Comparison of ENCODE assay signal across 33 cellular contexts in genomic region chr2:217740178-217740577, GRCh38.
A peak's percentile ranks its signal among the peaks of the same experiment; 100 is the strongest.
DNase-seq lines count a peak whose midpoint lies in the region; ATAC-seq lines count a peak whose summit lies in the region.
"Had no signal": no experiment of that assay in that cellular context is flagged by ENCODE, and none has a peak within 500 bp of the region (broad histone marks: within the 10 kb centered on the region; RNA-seq: fewer than 3 reads in every experiment).

No MANE protein-coding gene starts in this region.

- no peaks in the 10 kb centered on the region for H3K36me3 Mint-ChIP-seq in dendritic cell treated with granulocyte-macrophage colony-stimulating factor and Interleukin-4, amounts not matched to agents 40 ng/mL and 50 ng/mL, for 4 days (ENCODE audit: low read depth)
- H3K36me3 Mint-ChIP-seq: natural killer cell treated with Interleukin-12 subunit alpha and Interleukin-12 subunit beta and Interleukin-15 and Interleukin-18, amount 100 ng/mL, for 72 hours; stimulated activated effector memory CD8-positive, alpha-beta T cell treated with anti-CD3 and anti-CD28 coated beads, Interleukin-12 subunit alpha, Interleukin-12 subunit beta, amount 100 ng/mL, for 72 hours had no signal

- H3K27me3 ChIP-seq in subcutaneous abdominal adipose tissue (ENCODE audit: control insufficient read depth in 5 of 5, insufficient read depth in 4 of 5, low read length in 5 of 5): no peaks in the 10 kb centered on the region
- H3K27me3 ChIP-seq: adrenal gland, hepatocyte, left lung had no signal

- ATAC-seq in GM18858 (IDR thresholded peaks at IDR 0.05; ENCODE audit: unreplicated experiment): no peak
- ATAC-seq: A549; left lung; natural killer cell treated with Interleukin-12 subunit alpha and Interleukin-12 subunit beta and Interleukin-15 and Interleukin-18, amount 100 ng/mL, for 72 hours; PC-3; stimulated activated effector memory CD8-positive, alpha-beta T cell treated with anti-CD3 and anti-CD28 coated beads, Interleukin-12 subunit alpha, Interleukin-12 subunit beta, amount 100 ng/mL, for 72 hours had no signal

- H3K4me3 Mint-ChIP-seq in dendritic cell treated with granulocyte-macrophage colony-stimulating factor and Interleukin-4, amounts not matched to agents 40 ng/mL and 50 ng/mL, for 4 days: no peak overlapping the region
- H3K4me3 Mint-ChIP-seq: activated CD4-positive, alpha-beta T cell treated with anti-CD3 and anti-CD28 coated beads, Interleukin-2, amount 10 ng/mL, durations not matched to agents 7 days and 5 days; activated naive CD4-positive, alpha-beta T cell treated with anti-CD3 and anti-CD28 coated beads for 36 hours; activated T-helper 1 cell treated with anti-CD3 and anti-CD28 coated beads, Interleukin-12 subunit alpha, Interleukin-12 subunit beta, Interleukin-2, Interleukin-4 antibody, amounts not matched to agents 30 ng/mL and 10 ng/mL and 1 ng/mL, durations not matched to agents 14 hours and 24 hours and 36 hours; IgD-negative memory B cell; mesothelial cell of epicardium; natural killer cell treated with Interleukin-12 subunit alpha and Interleukin-12 subunit beta and Interleukin-15 and Interleukin-18, amount 100 ng/mL, for 72 hours; stimulated activated effector memory CD8-positive, alpha-beta T cell treated with anti-CD3 and anti-CD28 coated beads, Interleukin-12 subunit alpha, Interleukin-12 subunit beta, amount 100 ng/mL, for 72 hours had no signal

- DNase-seq in AG08396 (ENCODE audit: low spot score) (peak; percentile 42), myocyte (ENCODE audit: low read depth) (peak; percentile 87), NCI-H2107 treated with DMSO at 0.1 percent for 48 hours (lab: John Stamatoyannopoulos, UW; ENCODE audit: unreplicated experiment) (no peak), medulla oblongata (ENCODE audit: extremely low spot score) (no peak), anterior cingulate cortex (lab: John Stamatoyannopoulos, UW) (no peak)
- DNase-seq: activated CD4-positive, alpha-beta T cell treated with anti-CD3 and anti-CD28 coated beads, Interleukin-2, amount 10 ng/mL, durations not matched to agents 7 days and 5 days; activated naive CD4-positive, alpha-beta T cell treated with anti-CD3 and anti-CD28 coated beads for 36 hours; DMS153; effector memory CD4-positive, alpha-beta T cell; erythroblast; foreskin melanocyte; left lung; NCI-H1092; NCI-H1694 treated with DMSO at 0.1 percent for 48 hours; NCI-H526; NK-92 treated with Interleukin-12 subunit alpha and Interleukin-12 subunit beta, amount 100 ng/mL, for 24 hours; PC-3; retina; stimulated activated CD4-positive, alpha-beta T cell treated with anti-CD3 and anti-CD28 coated beads, Interleukin-12 subunit alpha, Interleukin-12 subunit beta, amount 100 ng/mL, for 4 hours; stimulated activated CD4-positive, alpha-beta T cell treated with anti-CD3 and anti-CD28 coated beads, Interleukin-4, amount 100 ng/mL, for 24 hours; T1000; WERI-Rb-1 had no signal

- peaks cover 0 to 1% (median 0%) of the 10 kb centered on the region in 5 donors for H3K9me3 ChIP-seq in subcutaneous abdominal adipose tissue (ENCODE audit: control insufficient read depth in 5 of 5, low read length in 5 of 5)
- H3K9me3 ChIP-seq: A549, adrenal gland, left lung had no signal

- H3K36me3 ChIP-seq in subcutaneous abdominal adipose tissue (ENCODE audit: control insufficient read depth in 5 of 5, insufficient read depth in 5 of 5, low read length in 5 of 5): peaks cover 3 to 27% (median 7%) of the 10 kb centered on the region in 5 donors
- H3K36me3 ChIP-seq: adrenal gland, left lung, WERI-Rb-1 had no signal

- H3K9me3 Mint-ChIP-seq in dendritic cell treated with granulocyte-macrophage colony-stimulating factor and Interleukin-4, amounts not matched to agents 40 ng/mL and 50 ng/mL, for 4 days: no peaks in the 10 kb centered on the region
- H3K9me3 Mint-ChIP-seq: activated CD4-positive, alpha-beta T cell treated with anti-CD3 and anti-CD28 coated beads, Interleukin-2, amount 10 ng/mL, durations not matched to agents 7 days and 5 days; activated naive CD4-positive, alpha-beta T cell treated with anti-CD3 and anti-CD28 coated beads for 36 hours; activated T-helper 1 cell treated with anti-CD3 and anti-CD28 coated beads, Interleukin-12 subunit alpha, Interleukin-12 subunit beta, Interleukin-2, Interleukin-4 antibody, amounts not matched to agents 30 ng/mL and 10 ng/mL and 1 ng/mL, durations not matched to agents 14 hours and 24 hours and 36 hours; IgD-negative memory B cell; natural killer cell treated with Interleukin-12 subunit alpha and Interleukin-12 subunit beta and Interleukin-15 and Interleukin-18, amount 100 ng/mL, for 72 hours; stimulated activated effector memory CD8-positive, alpha-beta T cell treated with anti-CD3 and anti-CD28 coated beads, Interleukin-12 subunit alpha, Interleukin-12 subunit beta, amount 100 ng/mL, for 72 hours had no signal

- intact Hi-C loops in dendritic cell treated with granulocyte-macrophage colony-stimulating factor and Interleukin-4, amounts not matched to agents 40 ng/mL and 50 ng/mL, for 4 days (cut with micrococcal nuclease): no loop called here

- peak overlapping the region; percentile 41 for H3K27ac Mint-ChIP-seq in dendritic cell treated with granulocyte-macrophage colony-stimulating factor and Interleukin-4, amounts not matched to agents 40 ng/mL and 50 ng/mL, for 4 days
- H3K27ac Mint-ChIP-seq: activated CD4-positive, alpha-beta T cell treated with anti-CD3 and anti-CD28 coated beads, Interleukin-2, amount 10 ng/mL, durations not matched to agents 7 days and 5 days; activated naive CD4-positive, alpha-beta T cell treated with anti-CD3 and anti-CD28 coated beads for 36 hours; activated T-helper 1 cell treated with anti-CD3 and anti-CD28 coated beads, Interleukin-12 subunit alpha, Interleukin-12 subunit beta, Interleukin-2, Interleukin-4 antibody, amounts not matched to agents 30 ng/mL and 10 ng/mL and 1 ng/mL, durations not matched to agents 14 hours and 24 hours and 36 hours; IgD-negative memory B cell; mesothelial cell of epicardium; natural killer cell treated with Interleukin-12 subunit alpha and Interleukin-12 subunit beta and Interleukin-15 and Interleukin-18, amount 100 ng/mL, for 72 hours; stimulated activated effector memory CD8-positive, alpha-beta T cell treated with anti-CD3 and anti-CD28 coated beads, Interleukin-12 subunit alpha, Interleukin-12 subunit beta, amount 100 ng/mL, for 72 hours had no signal

- peaks cover 27% of the 10 kb centered on the region for H3K4me1 Mint-ChIP-seq in dendritic cell treated with granulocyte-macrophage colony-stimulating factor and Interleukin-4, amounts not matched to agents 40 ng/mL and 50 ng/mL, for 4 days (ENCODE audit: low read depth)
- H3K4me1 Mint-ChIP-seq: mesothelial cell of epicardium had no signal

- peak overlapping the region; percentile 93 for H3K27ac ChIP-seq in subcutaneous abdominal adipose tissue (ENCODE audit: low read depth, low read length)
- H3K27ac ChIP-seq: A549, hepatocyte, left lung, WERI-Rb-1 had no signal

- peaks cover 4 to 71% (median 67%) of the 10 kb centered on the region in 5 donors for H3K4me1 ChIP-seq in subcutaneous abdominal adipose tissue (ENCODE audit: control insufficient read depth in 5 of 5, insufficient read depth in 5 of 5, low read length in 5 of 5)
- H3K4me1 ChIP-seq: A549 had no signal

- H3K4me3 ChIP-seq in subcutaneous abdominal adipose tissue (ENCODE audit: low read depth in 1 of 5, low read length in 5 of 5): no peak overlapping the region
- H3K4me3 ChIP-seq: A549, adrenal gland, hepatocyte, left lung had no signal

- peaks cover 8% of the 10 kb centered on the region for H3K27me3 Mint-ChIP-seq in dendritic cell treated with granulocyte-macrophage colony-stimulating factor and Interleukin-4, amounts not matched to agents 40 ng/mL and 50 ng/mL, for 4 days

- no peak overlapping the region for H3K9ac ChIP-seq in subcutaneous abdominal adipose tissue (ENCODE audit: low read length in 5 of 5)

Comparison
In these comparisons a context has a peak if more than half of its experiments do, and no peak if none do; other contexts are left out.
1. DNase-seq: peak in AG08396 (single experiment) and myocyte (single experiment); none in NCI-H2107 treated with DMSO at 0.1 percent for 48 hours (single experiment), medulla oblongata (single experiment) and anterior cingulate cortex (0 of 58).